In genomic region chr16:14186007-14186953, GRCh38 we compare ENCODE assay signal across 8 cellular contexts.
DNase-seq lines count a peak whose midpoint lies in the region; ATAC-seq and TF ChIP-seq lines count a peak whose summit lies in the region.

No MANE protein-coding gene starts in this region.

- no peak for DNase-seq in Caco-2
- DNase-seq in LHCN-M2 (ENCODE audit: low read depth), result peak; percentile 74
- peak; percentile 84 for DNase-seq in adipocyte (ENCODE audit: low read depth)
- DNase-seq in right atrium auricular region (ENCODE audit: low spot score), result no peak
- no peak for DNase-seq in GM20000 (ENCODE audit: low spot score)

- H3K27me3 ChIP-seq in Caco-2 (replicated peaks; ENCODE audit: control insufficient read depth, insufficient read depth, low read length) (no peaks in the 10 kb centered on the region), adipocyte (replicated peaks; ENCODE audit: control insufficient read depth, insufficient read depth, low read length) (no peaks in the 10 kb centered on the region), right atrium auricular region (no peaks in the 10 kb centered on the region), rectal smooth muscle tissue (ENCODE audit: control insufficient read depth, insufficient read depth, low read length) (no peaks in the 10 kb centered on the region)

- H3K36me3 ChIP-seq in Caco-2 (ENCODE audit: control insufficient read depth, insufficient read depth, low read length), result no peaks in the 10 kb centered on the region
- no peaks in the 10 kb centered on the region for H3K36me3 ChIP-seq in adipocyte (ENCODE audit: control insufficient read depth, insufficient read depth, low read length, severe bottlenecking)
- no peaks in the 10 kb centered on the region for H3K36me3 ChIP-seq in right atrium auricular region
- H3K36me3 ChIP-seq in rectal smooth muscle tissue (ENCODE audit: control insufficient read depth, insufficient read depth, low read length), result no peaks in the 10 kb centered on the region

- POLR2A ChIA-PET in Caco-2 (lab: Charles Lee), result no interaction called here

- peaks cover 23% of the 10 kb centered on the region for H3K4me1 Mint-ChIP-seq in Caco-2 (ENCODE audit: low read depth, unreplicated experiment)

- no TSS peak for BruUV-seq in Caco-2 (replicated peaks; lab: Mats Ljungman, UMichigan)

- CTCF ChIA-PET in Caco-2 (lab: Charles Lee), result interaction anchor here (1.2 to 2.2 kb wide), 2 partner anchors 218 to 263 kb away, joined by 5 to 6 read pairs; no protein-coding TSS in a partner anchor

- H3K9ac ChIP-seq in adipocyte (ENCODE audit: low read length) (peak overlapping the region; percentile 72), rectal smooth muscle tissue (ENCODE audit: low read length) (no peak overlapping the region)

- H3K4me1 ChIP-seq in Caco-2, result peaks cover 19% of the 10 kb centered on the region
- H3K4me1 ChIP-seq in adipocyte (ENCODE audit: control insufficient read depth, insufficient read depth, low read length), result peaks cover 34% of the 10 kb centered on the region
- peaks cover 0 to 39% of the 10 kb centered on the region in 2 donors for H3K4me1 ChIP-seq in right atrium auricular region
- H3K4me1 ChIP-seq in rectal smooth muscle tissue (ENCODE audit: control insufficient read depth, insufficient read depth, low read length), result peaks cover 7% of the 10 kb centered on the region

- peak; percentile 22 to 30 for TF ChIP-seq CTCF in Caco-2 (IDR thresholded peaks at IDR 0.05; ENCODE audit: insufficient read depth in 1 of 2, low read depth in 1 of 2, low read length in 1 of 2, severe bottlenecking in 1 of 2, unreplicated experiment in 1 of 2)
- peak; percentile 62 to 68 for TF ChIP-seq CTCF in right atrium auricular region (IDR thresholded peaks at IDR 0.05)
- TF ChIP-seq CTCF in GM20000 (IDR thresholded peaks at IDR 0.05; ENCODE audit: extremely low read depth, missing control alignments), result no peak

- H3K36me3 Mint-ChIP-seq in Caco-2 (ENCODE audit: insufficient read depth, unreplicated experiment), result no peaks in the 10 kb centered on the region

- no peak overlapping the region for H3K27ac Mint-ChIP-seq in Caco-2 (ENCODE audit: unreplicated experiment)

- H3K9me3 Mint-ChIP-seq in Caco-2 (ENCODE audit: unreplicated experiment), result no peaks in the 10 kb centered on the region

- intact Hi-C loops in Caco-2 (cut with micrococcal nuclease; ENCODE audit: unreplicated experiment), result loop anchor here (5.0 to 10.0 kb wide), 3 partner anchors 91 to 264 kb away; partner anchors contain the start of genes ERCC4 and MRTFB

- ATAC-seq in HG02884 (IDR thresholded peaks at IDR 0.05; ENCODE audit: unreplicated experiment) (no peak), GM19328 (IDR thresholded peaks at IDR 0.05; ENCODE audit: unreplicated experiment) (no peak)

- H3K9me3 ChIP-seq in Caco-2 (no peaks in the 10 kb centered on the region), adipocyte (ENCODE audit: control insufficient read depth, low read length) (no peaks in the 10 kb centered on the region), right atrium auricular region (no peaks in the 10 kb centered on the region)

- H3K4me3 Mint-ChIP-seq in Caco-2 (ENCODE audit: unreplicated experiment), result peak overlapping the region; percentile 41

- H3K27me3 Mint-ChIP-seq in Caco-2 (ENCODE audit: insufficient read depth, unreplicated experiment), result no peaks in the 10 kb centered on the region

- no peak overlapping the region for H3K4me3 ChIP-seq in Caco-2 (ENCODE audit: low read depth, low read length)
- peak overlapping the region; percentile 77 for H3K4me3 ChIP-seq in adipocyte (ENCODE audit: low read length)
- H3K4me3 ChIP-seq in right atrium auricular region, result peak overlapping the region; percentile 49 to 54
- H3K4me3 ChIP-seq in rectal smooth muscle tissue (ENCODE audit: low read length), result peak overlapping the region; percentile 49

- H3K27ac ChIP-seq in right atrium auricular region (peak overlapping the region; percentile 85 to 91), rectal smooth muscle tissue (ENCODE audit: low read depth, low read length) (peak overlapping the region; percentile 16)

Comparison
In these comparisons a context has a peak if more than half of its experiments do, and no peak if none do; other contexts are left out.
1. DNase-seq: peak in LHCN-M2 (single experiment) and adipocyte (single experiment); none in Caco-2 (0 of 2), right atrium auricular region (single experiment) and GM20000 (single experiment).